Comparison of ENCODE assay signal across 1 cellular context in genomic region chr1:18266391-18266790, GRCh38.
TF ChIP-seq lines count a peak whose summit lies in the region.

No MANE protein-coding gene starts in this region.

TF ChIP-seq in HepG2, 621 proteins besides CTCF, POLR2A, EP300 and RAD21:
- TF ChIP-seq MYNN (CRISPR knock-in tag; IDR thresholded peaks at IDR 0.05; ENCODE audit: low read depth), result no peak
- TF ChIP-seq ZSCAN21 (CRISPR knock-in tag; IDR thresholded peaks at IDR 0.05; ENCODE audit: borderline replicate concordance), result no peak
- TF ChIP-seq ATF7 (IDR thresholded peaks at IDR 0.05), result no peak
- TF ChIP-seq ATF7 (CRISPR knock-in tag; IDR thresholded peaks at IDR 0.05), result no peak
- no peak for TF ChIP-seq NR2C2 (CRISPR knock-in tag; IDR thresholded peaks at IDR 0.05; ENCODE audit: borderline replicate concordance)
- no peak for TF ChIP-seq DNMT3B (CRISPR knock-in tag; conservative IDR thresholded peaks at IDR 0.05)
- TF ChIP-seq ZNF879 (CRISPR knock-in tag; IDR thresholded peaks at IDR 0.05), result no peak
- no peak for TF ChIP-seq HDAC6 (IDR thresholded peaks at IDR 0.05; ENCODE audit: low read depth, low read length)
- TF ChIP-seq ZNF318 (CRISPR knock-in tag; IDR thresholded peaks at IDR 0.05), result no peak
- no peak for TF ChIP-seq ZBTB39 (CRISPR knock-in tag; IDR thresholded peaks at IDR 0.05)
- no peak for TF ChIP-seq MEF2D (CRISPR knock-in tag; IDR thresholded peaks at IDR 0.05)
- TF ChIP-seq ATRX (CRISPR knock-in tag; IDR thresholded peaks at IDR 0.05; ENCODE audit: borderline replicate concordance), result no peak
- no peak for TF ChIP-seq SSRP1 (CRISPR knock-in tag; IDR thresholded peaks at IDR 0.05)
- TF ChIP-seq KAT2B (IDR thresholded peaks at IDR 0.05; ENCODE audit: borderline replicate concordance, low read depth, low read length), result no peak
- TF ChIP-seq ZNF446 (CRISPR knock-in tag; IDR thresholded peaks at IDR 0.05), result no peak
- TF ChIP-seq KDM3A (CRISPR knock-in tag; IDR thresholded peaks at IDR 0.05; ENCODE audit: low read depth), result no peak
- TF ChIP-seq ZFY (CRISPR knock-in tag; IDR thresholded peaks at IDR 0.05), result no peak
- TF ChIP-seq ZNF781 (CRISPR knock-in tag; IDR thresholded peaks at IDR 0.05; ENCODE audit: borderline replicate concordance, not compliant biosample characterization), result no peak
- TF ChIP-seq CHD2 (IDR thresholded peaks at IDR 0.05; ENCODE audit: low read depth, low read length), result no peak
